In genomic region chr6:75775219-75775618, GRCh38 we compare ENCODE assay signal across 18 cellular contexts. TPM values are rescaled to one million over a fixed set of nuclear protein-coding genes. Genes with fewer than 3 reads are reported as not detected.
DNase-seq lines count a peak whose midpoint lies in the region; ATAC-seq, FAIRE-seq and TF ChIP-seq lines count a peak whose summit lies in the region.
"Had no signal": no experiment of that assay in that cellular context is flagged by ENCODE, and none has a peak within 500 bp of the region (broad histone marks: within the 10 kb centered on the region; RNA-seq: fewer than 3 reads in every experiment).

No MANE protein-coding gene starts in this region.

- no peak for ATAC-seq in HG03457 (IDR thresholded peaks at IDR 0.05; ENCODE audit: unreplicated experiment)
- ATAC-seq: activated naive CD8-positive, alpha-beta T cell treated with anti-CD3 and anti-CD28 coated beads, Interleukin-2, amount 50 U/mL, for 24 hours; activated T-cell treated with anti-CD3 and anti-CD28 coated beads, Interleukin-2, amount 50 U/mL, for 72 hours; Right ventricle myocardium inferior; stimulated activated naive CD8-positive, alpha-beta T cell treated with anti-CD3 and anti-CD28 coated beads, Interleukin-15, amount 100 ng/mL, for 72 hours had no signal

- H3K4me3 ChIP-seq in HEK293 (ENCODE audit: low read depth, low read length) (no peak overlapping the region), esophagus muscularis mucosa (no peak overlapping the region), prostate gland (no peak overlapping the region)
- H3K4me3 ChIP-seq: BLaER1 treated with 17β-estradiol and CSF1 and Interleukin-3, amounts not matched to agents 10 nM and 100 nM had no signal

- peaks cover 0 to 4% of the 10 kb centered on the region in 2 experiments; a peak in 1 of 3 replicates for H3K36me3 ChIP-seq in HEK293 (ENCODE audit: control insufficient read depth in 2 of 2, insufficient read depth in 1 of 2, low read length in 2 of 2)
- no peaks in the 10 kb centered on the region for H3K36me3 ChIP-seq in esophagus muscularis mucosa
- no peaks in the 10 kb centered on the region for H3K36me3 ChIP-seq in prostate gland
- H3K36me3 ChIP-seq: BLaER1 treated with 17β-estradiol and CSF1 and Interleukin-3, amounts not matched to agents 10 nM and 100 nM had no signal

- DNase-seq in D721Med (ENCODE audit: insufficient read length, low spot score) (peak; percentile 27), NCI-H2227 treated with DMSO at 0.1 percent for 48 hours (lab: John Stamatoyannopoulos, UW) (peak; percentile 14), cerebellar cortex (ENCODE audit: low spot score) (peak; percentile 23), RPMI8226 (no peak), esophagus muscularis mucosa (ENCODE audit: extremely low spot score) (no peak), prostate gland (ENCODE audit: low spot score) (no peak)
- DNase-seq: activated naive CD8-positive, alpha-beta T cell treated with anti-CD3 and anti-CD28 coated beads, Interleukin-2, amount 50 U/mL, for 24 hours; activated T-cell treated with anti-CD3 and anti-CD28 coated beads, Interleukin-2, amount 50 U/mL, for 72 hours; erythroblast; stimulated activated naive CD8-positive, alpha-beta T cell treated with anti-CD3 and anti-CD28 coated beads, Interleukin-15, amount 100 ng/mL, for 72 hours; T-helper 9 cell had no signal

- CTCF ChIA-PET in HEK293 (lab: Yijun Ruan, JAX): no interaction called here

- POLR2A ChIA-PET in HEK293 (lab: Yijun Ruan, JAX): interaction anchor here (2.3 kb wide), 1 partner anchor 26 kb away, joined by 6 read pairs; the partner anchor contains the start of gene MYO6

- TF ChIP-seq CTCF in D721Med (IDR thresholded peaks at IDR 0.05; ENCODE audit: insufficient read depth, missing control alignments) (no peak), HEK293 (tag by site-specific recombination; IDR thresholded peaks at IDR 0.05) (no peak), esophagus muscularis mucosa (IDR thresholded peaks at IDR 0.05) (no peak), prostate gland (IDR thresholded peaks at IDR 0.05) (no peak)

- H3K27ac ChIP-seq in HEK293 (ENCODE audit: extremely low read depth, low read depth, low read length): peak overlapping the region; percentile 71
- H3K27ac ChIP-seq in esophagus muscularis mucosa (replicated peaks in 1 of 4): no peak overlapping the region
- H3K27ac ChIP-seq in prostate gland: no peak overlapping the region
- H3K27ac ChIP-seq: BLaER1 treated with 17β-estradiol and CSF1 and Interleukin-3, amounts not matched to agents 10 nM and 100 nM; KMS-11 had no signal

- peaks cover 50% of the 10 kb centered on the region for H3K4me1 ChIP-seq in HEK293 (ENCODE audit: control insufficient read depth, insufficient read depth, low read length)
- peaks cover 0 to 6% (median 0%) of the 10 kb centered on the region in 4 donors for H3K4me1 ChIP-seq in esophagus muscularis mucosa
- H3K4me1 ChIP-seq in prostate gland (replicated peaks): no peaks in the 10 kb centered on the region
- H3K4me1 ChIP-seq: BLaER1 treated with 17β-estradiol and CSF1 and Interleukin-3, amounts not matched to agents 10 nM and 100 nM had no signal

- TF ChIP-seq EP300 in esophagus muscularis mucosa (IDR thresholded peaks at IDR 0.05): no peak

- FAIRE-seq in D721Med (lab: Jason Lieb, UNC): no peak
- FAIRE-seq: colon, G401.6 had no signal

- TF ChIP-seq POLR2A in esophagus muscularis mucosa (IDR thresholded peaks at IDR 0.05; ENCODE audit: low read depth) (no peak), prostate gland (IDR thresholded peaks at IDR 0.05) (no peak)

- intact Hi-C loops in esophagus muscularis mucosa (cut with DNase I): no loop called here
- intact Hi-C loops in prostate gland (cut with DNase I): no loop called here

- 74% methylated on average over 3 of the region's 3 CpGs for WGBS in esophagus muscularis mucosa
- 83% methylated on average over 3 of the region's 3 CpGs for WGBS in prostate gland

- H3K9me3 ChIP-seq in HEK293 (ENCODE audit: control insufficient read depth, insufficient read depth, low read depth, low read length) (no peaks in the 10 kb centered on the region), esophagus muscularis mucosa (no peaks in the 10 kb centered on the region), prostate gland (no peaks in the 10 kb centered on the region)
- H3K9me3 ChIP-seq: BLaER1 treated with 17β-estradiol and CSF1 and Interleukin-3, amounts not matched to agents 10 nM and 100 nM had no signal

- no peaks in the 10 kb centered on the region for H3K27me3 ChIP-seq in esophagus muscularis mucosa
- H3K27me3 ChIP-seq in prostate gland (replicated peaks; ENCODE audit: insufficient read depth): no peaks in the 10 kb centered on the region
- H3K27me3 ChIP-seq: BLaER1 treated with 17β-estradiol and CSF1 and Interleukin-3, amounts not matched to agents 10 nM and 100 nM had no signal

TF ChIP-seq in HEK293, 187 proteins besides CTCF, POLR2A, EP300 and RAD21 (continues in another document):
- peak; percentile 34; the same call in 1 of the 2 replicates for TF ChIP-seq MZF1 (tag by site-specific recombination; IDR thresholded peaks at IDR 0.05; ENCODE audit: borderline replicate concordance)
- no peak for TF ChIP-seq SP2 (tag by site-specific recombination; IDR thresholded peaks at IDR 0.05)
- TF ChIP-seq TCF7L2 (IDR thresholded peaks at IDR 0.05; ENCODE audit: borderline replicate concordance, low read depth, low read length): no peak
- no peak for TF ChIP-seq ZNF19 (tag by site-specific recombination; IDR thresholded peaks at IDR 0.05; ENCODE audit: low read depth)
- TF ChIP-seq YY1 (tag by site-specific recombination; IDR thresholded peaks at IDR 0.05): no peak
- no peak for TF ChIP-seq ZNF223 (tag by site-specific recombination; IDR thresholded peaks at IDR 0.05)
- TF ChIP-seq ZNF416 (tag by site-specific recombination; IDR thresholded peaks at IDR 0.05): no peak
- TF ChIP-seq ZNF426 (tag by site-specific recombination; IDR thresholded peaks at IDR 0.05): no peak
- TF ChIP-seq ZNF571 (tag by site-specific recombination; IDR thresholded peaks at IDR 0.05): no peak
- no peak for TF ChIP-seq ZNF138 (tag by site-specific recombination; IDR thresholded peaks at IDR 0.05; ENCODE audit: borderline replicate concordance)
- TF ChIP-seq ZNF184 (tag by site-specific recombination; IDR thresholded peaks at IDR 0.05): no peak
- TF ChIP-seq, protein P1, sequence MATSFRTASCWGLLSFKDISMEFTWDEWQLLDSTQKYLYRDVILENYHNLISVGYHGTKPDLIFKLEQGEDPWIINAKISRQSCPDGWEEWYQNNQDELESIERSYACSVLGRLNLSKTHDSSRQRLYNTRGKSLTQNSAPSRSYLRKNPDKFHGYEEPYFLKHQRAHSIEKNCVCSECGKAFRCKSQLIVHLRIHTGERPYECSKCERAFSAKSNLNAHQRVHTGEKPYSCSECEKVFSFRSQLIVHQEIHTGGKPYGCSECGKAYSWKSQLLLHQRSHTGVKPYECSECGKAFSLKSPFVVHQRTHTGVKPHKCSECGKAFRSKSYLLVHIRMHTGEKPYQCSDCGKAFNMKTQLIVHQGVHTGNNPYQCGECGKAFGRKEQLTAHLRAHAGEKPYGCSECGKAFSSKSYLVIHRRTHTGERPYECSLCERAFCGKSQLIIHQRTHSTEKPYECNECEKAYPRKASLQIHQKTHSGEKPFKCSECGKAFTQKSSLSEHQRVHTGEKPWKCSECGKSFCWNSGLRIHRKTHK (tag by site-specific recombination; IDR thresholded peaks at IDR 0.05): no peak
- TF ChIP-seq ZNF433 (tag by site-specific recombination; IDR thresholded peaks at IDR 0.05; ENCODE audit: low read depth): no peak
- no peak for TF ChIP-seq ZNF354C (tag by site-specific recombination; IDR thresholded peaks at IDR 0.05; ENCODE audit: borderline replicate concordance, low read depth)
- no peak for TF ChIP-seq PRDM10 (tag by site-specific recombination; IDR thresholded peaks at IDR 0.05)
- TF ChIP-seq ZNF292 (tag by site-specific recombination; IDR thresholded peaks at IDR 0.05; ENCODE audit: borderline replicate concordance, low read depth): no peak
- TF ChIP-seq ZFP41 (tag by site-specific recombination; IDR thresholded peaks at IDR 0.05; ENCODE audit: borderline replicate concordance): no peak
- no peak for TF ChIP-seq BCL11B (tag by site-specific recombination; IDR thresholded peaks at IDR 0.05; ENCODE audit: low read depth)

RNA-seq across cellular contexts. Expression of gene MYO6, which starts 26.2 kb away (rescaled TPM):
- 10 to 100 TPM in 3 of 4 donors, 1 to 10 TPM in 1; 9.6 to 14.1 (median 12.3) TPM for total RNA-seq in esophagus muscularis mucosa
- total RNA-seq in prostate gland: 10 to 100 TPM; 50.1 to 58.7 TPM

Comparison
In these comparisons a context has a peak if more than half of its experiments do, and no peak if none do; other contexts are left out.
1. DNase-seq: peak in D721Med (single experiment), NCI-H2227 treated with DMSO at 0.1 percent for 48 hours (single experiment) and cerebellar cortex (single experiment); none in RPMI8226 (single experiment), esophagus muscularis mucosa (single experiment) and prostate gland (single experiment).